ENCODE assay signal across 12 cellular contexts in genomic region chr14:95875831-95876768, GRCh38. TPM values are rescaled to one million over a fixed set of nuclear protein-coding genes. Genes with fewer than 3 reads are reported as not detected.
DNase-seq lines count a peak whose midpoint lies in the region; ATAC-seq and TF ChIP-seq lines count a peak whose summit lies in the region.
"Had no signal": no experiment of that assay in that cellular context is flagged by ENCODE, and none has a peak within 500 bp of the region (broad histone marks: within the 10 kb centered on the region; RNA-seq: fewer than 3 reads in every experiment).

No MANE protein-coding gene starts in this region.

- 2% methylated on average over 103 of the region's 103 CpGs for WGBS in right cardiac atrium

- H3K4me1 ChIP-seq in right cardiac atrium (ENCODE audit: control insufficient read depth, insufficient read depth, low read length): no peaks in the 10 kb centered on the region
- H3K4me1 ChIP-seq in Panc1 (ENCODE audit: control insufficient read depth, insufficient read depth, low read length): no peaks in the 10 kb centered on the region
- H3K4me1 ChIP-seq: SJSA1 had no signal

- in situ Hi-C loops in Panc1 (cut with HindIII; ENCODE audit: low pct_unique_long_range_greater_than_20kb, low sequenced_read_pairs): no loop called here

- TF ChIP-seq CTCF in Panc1 (IDR thresholded peaks at IDR 0.05): peak; percentile 18; the same call in 1 of the 2 replicates

- H3K27ac ChIP-seq in right cardiac atrium (ENCODE audit: low read length): no peak overlapping the region
- no peak overlapping the region for H3K27ac ChIP-seq in Panc1 (ENCODE audit: low read length)
- H3K27ac ChIP-seq: left lung, SJSA1 had no signal

- CTCF ChIA-PET in Panc1 (lab: Charles Lee): no interaction called here

- H3K4me3 ChIP-seq in right cardiac atrium (ENCODE audit: low read length): peak overlapping the region; percentile 4
- H3K4me3 ChIP-seq in Panc1 (ENCODE audit: low read depth in 2 of 2, low read length in 2 of 2): no peak overlapping the region; a peak in 1 of 4 replicates
- H3K4me3 ChIP-seq in iPS-18c (ENCODE audit: insufficient read depth, low read depth, low read length): peak overlapping the region; percentile 80
- H3K4me3 ChIP-seq: left lung, SJSA1 had no signal

- BruUV-seq in Panc1 (replicated peaks; lab: Mats Ljungman, UMichigan): no TSS peak

- no peaks in the 10 kb centered on the region for H3K27me3 ChIP-seq in right cardiac atrium (ENCODE audit: control insufficient read depth, insufficient read depth)
- peaks cover 5% of the 10 kb centered on the region for H3K27me3 ChIP-seq in Panc1 (ENCODE audit: control insufficient read depth, insufficient read depth, low read length)

- POLR2A ChIA-PET in Panc1 (lab: Charles Lee): no interaction called here

- H3K36me3 ChIP-seq in Panc1 (ENCODE audit: control insufficient read depth, insufficient read depth, low read length): no peaks in the 10 kb centered on the region
- H3K36me3 ChIP-seq: left lung, SJSA1 had no signal

- intact Hi-C loops in right cardiac atrium (cut with DNase I): no loop called here
- intact Hi-C loops in left ventricle myocardium superior (cut with micrococcal nuclease): no loop called here
- intact Hi-C loops in Panc1 (cut with micrococcal nuclease; ENCODE audit: unreplicated experiment): no loop called here

- H3K9me3 ChIP-seq in right cardiac atrium (ENCODE audit: control insufficient read depth, low read length) (no peaks in the 10 kb centered on the region), Panc1 (ENCODE audit: control insufficient read depth, insufficient read depth, low read depth, low read length) (no peaks in the 10 kb centered on the region), iPS-18c (ENCODE audit: control insufficient read depth, insufficient read depth, low read length) (no peaks in the 10 kb centered on the region)
- H3K9me3 ChIP-seq: left lung, SJSA1 had no signal

- ATAC-seq in right cardiac atrium (no peak), left ventricle myocardium superior (no peak), Panc1 (no peak), esophagus mucosa (no peak), GM19023 (IDR thresholded peaks at IDR 0.05; ENCODE audit: unreplicated experiment) (no peak), GM21390 (IDR thresholded peaks at IDR 0.05; ENCODE audit: unreplicated experiment) (no peak)
- ATAC-seq: left lung had no signal

- DNase-seq in right cardiac atrium (no peak), left ventricle myocardium superior (no peak), Panc1 (ENCODE audit: low read depth, low spot score) (no peak), middle frontal gyrus (ENCODE audit: extremely low spot score, low spot score) (no peak)
- DNase-seq: effector memory CD4-positive, alpha-beta T cell had no signal

RNA-seq across cellular contexts. Expression of gene TUNAR, which starts 0.5 kb away (rescaled TPM):
- total RNA-seq in right cardiac atrium (not detected), left ventricle myocardium superior (not detected), Panc1 (2021; ENCODE audit: unreplicated experiment) (0.10 TPM), esophagus mucosa (not detected)
- polyA plus RNA-seq in right cardiac atrium: not detected
- polyA plus RNA-seq in Panc1 (2012; ENCODE audit: insufficient read length): not detected
- total RNA-seq: left lung, SJSA1 had no signal
- polyA plus RNA-seq: IgD-negative memory B cell had no signal

Comparison
In these comparisons a context has a peak if more than half of its experiments do, and no peak if none do; other contexts are left out.
1. H3K4me3 ChIP-seq: peak in right cardiac atrium (single experiment) and iPS-18c (single experiment); none in Panc1 (0 of 2).